4 cellular contexts compared by ENCODE assay signal in the genomic region with DNA sequence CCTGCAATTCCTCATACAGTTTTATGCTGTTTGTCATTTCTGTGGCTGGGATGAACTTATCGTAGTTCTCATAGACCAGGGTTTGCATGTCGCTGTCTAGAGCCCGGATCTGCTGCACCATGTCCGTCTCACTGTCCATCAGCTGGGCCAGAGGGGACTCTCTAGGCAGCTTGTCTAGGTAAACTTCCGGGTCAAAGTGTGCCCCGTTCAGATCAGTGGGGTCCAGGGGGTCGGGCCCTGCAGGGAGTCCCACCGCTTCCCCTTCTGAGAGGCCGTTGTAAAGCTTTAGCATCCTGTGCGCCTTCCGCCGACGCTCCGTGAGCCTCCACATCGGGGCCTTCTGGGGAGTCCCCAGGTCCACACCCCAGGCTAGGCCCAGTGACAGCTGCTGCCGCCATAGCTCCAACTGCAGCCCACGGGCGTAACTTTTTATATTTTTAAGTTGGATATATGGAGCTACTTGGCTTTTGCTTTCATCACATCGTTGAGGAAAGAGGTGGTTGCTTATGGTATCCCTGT. TPM values are rescaled to one million over a fixed set of nuclear protein-coding genes. Genes with fewer than 3 reads are reported as not detected.
"Had no signal": no experiment of that assay in that cellular context is flagged by ENCODE, and none has a peak within 500 bp of the region (broad histone marks: within the 10 kb centered on the region; RNA-seq: fewer than 3 reads in every experiment).

No MANE protein-coding gene starts in this region.

RNA-seq across cellular contexts. Expression of a gene that starts 44.2 kb away (rescaled TPM):
- total RNA-seq: activated naive CD4-positive, alpha-beta T cell treated with anti-CD3 and anti-CD28 coated beads for 36 hours; activated naive CD8-positive, alpha-beta T cell treated with anti-CD3 and anti-CD28 coated beads for 36 hours; activated T-helper 1 cell treated with anti-CD3 and anti-CD28 coated beads, Interleukin-12 subunit alpha, Interleukin-12 subunit beta, Interleukin-2, Interleukin-4 antibody, amounts not matched to agents 30 ng/mL and 10 ng/mL and 1 ng/mL, durations not matched to agents 14 hours and 24 hours and 36 hours; activated T-helper 2 cell treated with anti-CD3 and anti-CD28 coated beads, Interferon-gamma antibody, Interleukin-2, Interleukin-4, amounts not matched to agents 10 μg/mL and 5 μg/mL and 100 μg/mL, durations not matched to agents 14 hours and 24 hours and 36 hours had no signal
